In the genomic region with DNA sequence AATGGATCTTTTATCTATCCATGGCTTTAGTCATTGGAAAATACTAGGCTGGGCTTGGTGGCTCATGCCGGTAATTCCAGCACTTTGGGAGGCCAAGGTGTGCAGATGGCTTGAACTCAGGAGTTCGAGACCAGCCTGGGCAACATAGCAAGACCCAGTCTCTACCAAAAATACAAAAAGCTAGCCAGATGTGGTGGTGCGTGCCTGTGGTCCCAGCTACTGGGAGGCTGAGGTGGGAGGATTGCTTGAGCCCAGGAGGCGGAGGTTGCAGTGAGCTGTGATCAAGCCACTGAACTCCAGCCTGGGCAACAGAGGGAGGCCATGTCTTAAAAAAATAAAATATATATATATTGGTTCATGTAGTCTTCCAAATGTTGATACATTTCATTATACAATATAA, we compare ENCODE assay signal across 7 cellular contexts. TPM values are rescaled to one million over a fixed set of nuclear protein-coding genes. Genes with fewer than 3 reads are reported as not detected.
"Had no signal": no experiment of that assay in that cellular context is flagged by ENCODE, and none has a peak within 500 bp of the region (broad histone marks: within the 10 kb centered on the region; RNA-seq: fewer than 3 reads in every experiment).

No MANE protein-coding gene starts in this region.

RNA-seq across cellular contexts. Expression of a gene that starts 37.5 kb away (rescaled TPM):
- total RNA-seq: left ventricle myocardium superior; mucosa of gallbladder; naive thymus-derived CD8-positive, alpha-beta T cell; psoas muscle; subcutaneous adipose tissue; thoracic aorta; upper lobe of right lung had no signal
